In the genomic region with DNA sequence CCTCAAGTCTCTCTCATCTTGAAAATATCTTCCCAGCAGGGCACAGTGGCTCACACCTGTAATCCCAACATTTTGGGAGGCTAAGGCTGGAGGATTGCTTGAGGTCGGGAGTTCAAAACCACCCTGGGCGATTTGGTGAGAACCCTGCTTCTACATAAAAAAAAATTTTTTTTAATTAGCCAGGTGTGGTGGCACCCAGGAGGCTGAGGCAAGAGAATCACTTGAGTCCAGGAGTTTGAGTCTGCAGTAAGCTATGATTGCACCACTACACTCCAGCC, we compare ENCODE assay signal across 13 cellular contexts. TPM values are rescaled to one million over a fixed set of nuclear protein-coding genes. Genes with fewer than 3 reads are reported as not detected.
A peak's percentile ranks its signal among the peaks of the same experiment; 100 is the strongest.
DNase-seq lines count a peak whose midpoint lies in the region; ATAC-seq and TF ChIP-seq lines count a peak whose summit lies in the region.
"Had no signal": no experiment of that assay in that cellular context is flagged by ENCODE, and none has a peak within 500 bp of the region (broad histone marks: within the 10 kb centered on the region; RNA-seq: fewer than 3 reads in every experiment).

No MANE protein-coding gene starts in this region.

- H3K4me3 Mint-ChIP-seq in CD8-positive, alpha-beta T cell: peak overlapping the region; percentile 89
- H3K4me3 Mint-ChIP-seq in activated B cell treated with CpG ODN at 0.5 μM for 24 hours: no peak overlapping the region

- no peaks in the 10 kb centered on the region for H4K20me1 ChIP-seq in smooth muscle cell (ENCODE audit: low read depth)

- no peak overlapping the region for H2AFZ ChIP-seq in smooth muscle cell (ENCODE audit: low read depth)

- POLR2A ChIA-PET in CD8-positive, alpha-beta T cell (lab: Charles Lee): interaction anchor here (0.7 to 5.4 kb wide), 2 partner anchors 13 to 97 kb away, joined by 4 to 39 read pairs; a partner anchor contains a TSS
- POLR2A ChIA-PET in activated B cell treated with CpG ODN at 0.5 μM for 24 hours (lab: Charles Lee): interaction anchor here (0.6 to 8.8 kb wide), 4 partner anchors 13 to 185 kb away, joined by 3 to 154 read pairs (median 49); a partner anchor contains a TSS

- no peaks in the 10 kb centered on the region for H3K27me3 ChIP-seq in CD8-positive, alpha-beta T cell (ENCODE audit: insufficient read depth, low read length)
- H3K27me3 ChIP-seq in smooth muscle cell (ENCODE audit: low read depth): no peaks in the 10 kb centered on the region
- H3K27me3 ChIP-seq: adrenal gland, MG63 had no signal

- no peak overlapping the region for H3K27ac ChIP-seq in CD8-positive, alpha-beta T cell (ENCODE audit: low read depth, low read length)
- peak overlapping the region; percentile 96 for H3K27ac ChIP-seq in smooth muscle cell (ENCODE audit: low read depth)
- H3K27ac ChIP-seq: neural progenitor cell had no signal

- H3K27me3 Mint-ChIP-seq in CD8-positive, alpha-beta T cell (ENCODE audit: low read depth): peaks cover 2% of the 10 kb centered on the region
- H3K27me3 Mint-ChIP-seq in activated B cell treated with CpG ODN at 0.5 μM for 24 hours: peaks cover 2% of the 10 kb centered on the region

- peaks cover 9% of the 10 kb centered on the region for H3K9me3 Mint-ChIP-seq in CD8-positive, alpha-beta T cell
- peaks cover 2% of the 10 kb centered on the region for H3K9me3 Mint-ChIP-seq in activated B cell treated with CpG ODN at 0.5 μM for 24 hours

- no peak for TF ChIP-seq CTCF in CD8-positive, alpha-beta T cell (IDR thresholded peaks at IDR 0.05)
- TF ChIP-seq CTCF in activated B cell treated with CpG ODN at 0.5 μM for 24 hours (IDR thresholded peaks at IDR 0.05): no peak
- no peak for TF ChIP-seq CTCF in fibroblast of the aortic adventitia (IDR thresholded peaks at IDR 0.05; ENCODE audit: insufficient read depth, low read length)
- TF ChIP-seq CTCF in smooth muscle cell (IDR thresholded peaks at IDR 0.05; ENCODE audit: borderline replicate concordance, insufficient read depth, poor library complexity, severe bottlenecking): no peak

- ATAC-seq in CD8-positive, alpha-beta T cell: no peak
- ATAC-seq in activated B cell treated with CpG ODN at 0.5 μM for 24 hours (ENCODE audit: low read depth) (no peak), esophagus mucosa (no peak)

- CTCF ChIA-PET in CD8-positive, alpha-beta T cell (lab: Charles Lee): interaction anchor here (1.6 to 7.5 kb wide), 2 partner anchors 12 to 104 kb away, joined by 7 to 59 read pairs; a partner anchor contains a TSS
- CTCF ChIA-PET in activated B cell treated with CpG ODN at 0.5 μM for 24 hours (lab: Charles Lee): interaction anchor here (1.3 to 2.0 kb wide), 2 partner anchors 11 to 13 kb away, joined by 4 to 8 read pairs; a partner anchor contains a TSS

- no peak for DNase-seq in CD8-positive, alpha-beta T cell
- DNase-seq in activated B cell treated with CpG ODN at 0.5 μM for 24 hours (no peak), fibroblast of the aortic adventitia (ENCODE audit: low read depth) (no peak), smooth muscle cell (lab: John Stamatoyannopoulos, UW; ENCODE audit: unreplicated experiment) (no peak), DMS79 treated with DMSO at 0.1 percent for 48 hours (lab: John Stamatoyannopoulos, UW) (no peak), activated gamma-delta T cell (lab: John Stamatoyannopoulos, UW) (no peak)
- DNase-seq in activated CD4-positive, CD25-positive, alpha-beta regulatory T cell treated with anti-CD3 and anti-CD28 coated beads, Interleukin-2, amount 50 U/mL, for 72 hours: no peak
- DNase-seq: activated CD4-positive, alpha-beta T cell treated with anti-CD3 and anti-CD28 coated beads, Interleukin-2, amount 50 U/mL, for 1 hour; adrenal gland; Calu3; MG63 had no signal

- H3K36me3 ChIP-seq in CD8-positive, alpha-beta T cell (ENCODE audit: insufficient read depth, low read length): no peaks in the 10 kb centered on the region
- H3K36me3 ChIP-seq in smooth muscle cell (ENCODE audit: low read depth): no peaks in the 10 kb centered on the region
- H3K36me3 ChIP-seq: adrenal gland, MG63, neural progenitor cell had no signal

- intact Hi-C loops in CD8-positive, alpha-beta T cell (cut with DNase I, micrococcal nuclease): loop anchor here (5.0 to 10.0 kb wide), 5 partner anchors 164 to 536 kb away; a partner anchor contains a TSS
- intact Hi-C loops in activated B cell treated with CpG ODN at 0.5 μM for 24 hours (cut with micrococcal nuclease): loop anchor here (5.0 to 10.0 kb wide), 4 partner anchors 179 to 596 kb away; a partner anchor contains a TSS

- peak overlapping the region; percentile 100 for H3K27ac Mint-ChIP-seq in CD8-positive, alpha-beta T cell
- H3K27ac Mint-ChIP-seq in activated B cell treated with CpG ODN at 0.5 μM for 24 hours: peak overlapping the region; percentile 100
- H3K27ac Mint-ChIP-seq: neural progenitor cell had no signal

- H3F3A ChIP-seq in smooth muscle cell (ENCODE audit: low read depth): peaks cover 6% of the 10 kb centered on the region

- peaks cover 9% of the 10 kb centered on the region for H3K36me3 Mint-ChIP-seq in CD8-positive, alpha-beta T cell
- peaks cover 5% of the 10 kb centered on the region for H3K36me3 Mint-ChIP-seq in activated B cell treated with CpG ODN at 0.5 μM for 24 hours (ENCODE audit: low read depth)

- H3K9me3 ChIP-seq in CD8-positive, alpha-beta T cell (ENCODE audit: low read length): no peaks in the 10 kb centered on the region
- no peaks in the 10 kb centered on the region for H3K9me3 ChIP-seq in smooth muscle cell (replicated peaks; ENCODE audit: low read depth)
- H3K9me3 ChIP-seq: adrenal gland, MG63 had no signal

- no peaks in the 10 kb centered on the region for H3K79me2 ChIP-seq in smooth muscle cell (ENCODE audit: low read depth)

- no peak overlapping the region for H3K9ac ChIP-seq in smooth muscle cell (ENCODE audit: low read depth)
- H3K9ac ChIP-seq: neural progenitor cell had no signal

- peaks cover 53% of the 10 kb centered on the region for H3K4me1 ChIP-seq in CD8-positive, alpha-beta T cell (ENCODE audit: insufficient read depth, low read length)
- peaks cover 7% of the 10 kb centered on the region for H3K4me1 ChIP-seq in smooth muscle cell (ENCODE audit: low read depth)

- WGBS in smooth muscle cell (ENCODE audit: low lambda C conversion rate): 97% methylated on average over 2 of the region's 2 CpGs

- H3K4me3 ChIP-seq in CD8-positive, alpha-beta T cell (ENCODE audit: low read depth, low read length): no peak overlapping the region
- H3K4me3 ChIP-seq in fibroblast of the aortic adventitia (ENCODE audit: low read depth, low read length) (peak overlapping the region; percentile 62), smooth muscle cell (no peak overlapping the region)
- H3K4me3 ChIP-seq: neural progenitor cell had no signal

- H3K4me1 Mint-ChIP-seq in CD8-positive, alpha-beta T cell (ENCODE audit: low read depth): peaks cover 66% of the 10 kb centered on the region
- peaks cover 79% of the 10 kb centered on the region for H3K4me1 Mint-ChIP-seq in activated B cell treated with CpG ODN at 0.5 μM for 24 hours

- H3K4me2 ChIP-seq in smooth muscle cell: no peak overlapping the region
- H3K4me2 ChIP-seq: neural progenitor cell had no signal

RNA-seq across cellular contexts. Expression of a gene that starts 13.0 kb away (rescaled TPM):
- 10 to 100 TPM; 14.4 to 14.6 TPM for total RNA-seq in CD8-positive, alpha-beta T cell
- total RNA-seq in activated B cell treated with CpG ODN at 0.5 μM for 24 hours (26.5 and 29.7 TPM in 2 replicates), fibroblast of the aortic adventitia (ENCODE audit: low replicate concordance) (34.4 and 57.3 TPM in 2 replicates), smooth muscle cell (10.8 and 12.8 TPM in 2 replicates), esophagus mucosa (15.1 TPM)
- 8.7 and 10.6 TPM in 2 replicates for polyA plus RNA-seq in smooth muscle cell

RNA-seq across cellular contexts. Expression of a gene that starts 30.8 kb away (rescaled TPM):
- total RNA-seq in CD8-positive, alpha-beta T cell: 1 to 10 TPM; 1.1 to 1.2 TPM
- 0.18 and 0.22 TPM in 2 replicates for total RNA-seq in activated B cell treated with CpG ODN at 0.5 μM for 24 hours
- not detected in 2 replicates for total RNA-seq in fibroblast of the aortic adventitia (ENCODE audit: low replicate concordance)
- total RNA-seq in smooth muscle cell: not detected in 2 replicates
- polyA plus RNA-seq in smooth muscle cell: 0.18 and 0.26 TPM in 2 replicates
- total RNA-seq in esophagus mucosa: not detected
- total RNA-seq: adrenal gland, Calu3 had no signal
